ENCODE assay signal across 11 cellular contexts in genomic region chrX:66012094-66012534, GRCh38. TPM values are rescaled to one million over a fixed set of nuclear protein-coding genes. Genes with fewer than 3 reads are reported as not detected.
A peak's percentile ranks its signal among the peaks of the same experiment; 100 is the strongest.
DNase-seq lines count a peak whose midpoint lies in the region; ATAC-seq lines count a peak whose summit lies in the region.
"Had no signal": no experiment of that assay in that cellular context is flagged by ENCODE, and none has a peak within 500 bp of the region (broad histone marks: within the 10 kb centered on the region; RNA-seq: fewer than 3 reads in every experiment).

No MANE protein-coding gene starts in this region.

- H3K4ac ChIP-seq in mesenchymal stem cell (ENCODE audit: low read depth in 1 of 2, low read length in 2 of 2): no peak overlapping the region

- peak overlapping the region; percentile 93 to 99 (median 98); a peak in 21 of 22 replicates for H3K27ac ChIP-seq in BLaER1 treated with 17β-estradiol and CSF1 and Interleukin-3, amounts not matched to agents 10 nM and 100 nM
- no peak overlapping the region for H3K27ac ChIP-seq in mesenchymal stem cell (ENCODE audit: low read length, poor library complexity, severe bottlenecking)

- no CpG with 5 or more reads among the region's 1 CpG for WGBS in mesenchymal stem cell

- no peak overlapping the region for H4K8ac ChIP-seq in mesenchymal stem cell (ENCODE audit: low read length)

- H2AFZ ChIP-seq in mesenchymal stem cell (ENCODE audit: low read depth, low read length): no peak overlapping the region

- peaks cover 3 to 45% (median 17%) of the 10 kb centered on the region in 11 experiments; a peak in 14 of 22 replicates for H3K9me3 ChIP-seq in BLaER1 treated with 17β-estradiol and CSF1 and Interleukin-3, amounts not matched to agents 10 nM and 100 nM (replicated peaks in 1 of 11)
- H3K9me3 ChIP-seq in mesenchymal stem cell (ENCODE audit: control insufficient read depth, low read length): no peaks in the 10 kb centered on the region

- H3K4me1 Mint-ChIP-seq in activated T-helper 17 cell treated with anti-CD3 and anti-CD28 coated beads, Interleukin-2, amount 50 U/mL, for 72 hours: peaks cover 21% of the 10 kb centered on the region

- DNase-seq in NCI-H2107 (lab: John Stamatoyannopoulos, UW) (no peak), mesenchymal stem cell (no peak), DMS153 treated with DMSO at 0.1 percent for 48 hours (lab: John Stamatoyannopoulos, UW; ENCODE audit: unreplicated experiment) (no peak)
- no peak for DNase-seq in stimulated activated naive CD4-positive, alpha-beta T cell (lab: John Stamatoyannopoulos, UW)
- DNase-seq: DMS 273 treated with DMSO at 0.1 percent for 48 hours had no signal

- no peak overlapping the region for H3K18ac ChIP-seq in mesenchymal stem cell (ENCODE audit: low read depth in 1 of 2, low read length in 2 of 2)

- H2BK12ac ChIP-seq in mesenchymal stem cell (ENCODE audit: low read length in 2 of 2): no peak overlapping the region

- no peaks in the 10 kb centered on the region for H3K79me1 ChIP-seq in mesenchymal stem cell (replicated peaks; ENCODE audit: low read length, poor library complexity, severe bottlenecking)

- peak overlapping the region; percentile 77 to 97 (median 85) for H3K4me2 ChIP-seq in BLaER1 treated with 17β-estradiol and CSF1 and Interleukin-3, amounts not matched to agents 10 nM and 100 nM
- no peak overlapping the region for H3K4me2 ChIP-seq in mesenchymal stem cell (ENCODE audit: low read length, poor library complexity, severe bottlenecking)
- H3K4me2 ChIP-seq: smooth muscle cell had no signal

- peak; percentile 45 for ATAC-seq in GM19395 (IDR thresholded peaks at IDR 0.05; ENCODE audit: unreplicated experiment)
- peak; percentile 38 for ATAC-seq in HG03432 (IDR thresholded peaks at IDR 0.05; ENCODE audit: unreplicated experiment)
- ATAC-seq in activated T-helper 17 cell treated with anti-CD3 and anti-CD28 coated beads, Interleukin-2, amount 50 U/mL, for 72 hours (replicated peaks): peak; percentile 60

- no peaks in the 10 kb centered on the region for H4K20me1 ChIP-seq in BLaER1 treated with 17β-estradiol and CSF1 and Interleukin-3, amounts not matched to agents 10 nM and 100 nM

- H3K23ac ChIP-seq in mesenchymal stem cell (ENCODE audit: low read length in 2 of 2): no peak overlapping the region

- no peak overlapping the region for H2BK120ac ChIP-seq in mesenchymal stem cell (ENCODE audit: low read depth, low read length)

- H3K36me3 ChIP-seq in BLaER1 treated with 17β-estradiol and CSF1 and Interleukin-3, amounts not matched to agents 10 nM and 100 nM: peaks cover 0 to 17% (median 5%) of the 10 kb centered on the region in 11 experiments; a peak in 9 of 22 replicates
- no peaks in the 10 kb centered on the region for H3K36me3 ChIP-seq in mesenchymal stem cell (ENCODE audit: control insufficient read depth in 1 of 2, insufficient read depth in 2 of 2, low read depth in 1 of 2, low read length in 2 of 2)

- no peak overlapping the region for H2BK15ac ChIP-seq in mesenchymal stem cell (ENCODE audit: low read depth, poor library complexity, severe bottlenecking)

- peak overlapping the region in 3 of 10 experiments; percentile 6 to 21 (median 8); a peak in 2 of 20 replicates for H3K4me3 ChIP-seq in BLaER1 treated with 17β-estradiol and CSF1 and Interleukin-3, amounts not matched to agents 10 nM and 100 nM
- H3K4me3 ChIP-seq in mesenchymal stem cell (ENCODE audit: insufficient read depth in 1 of 2, low read depth in 1 of 2, low read length in 2 of 2): no peak overlapping the region
- H3K4me3 ChIP-seq: smooth muscle cell had no signal

- H3K27me3 ChIP-seq in BLaER1 treated with 17β-estradiol and CSF1 and Interleukin-3, amounts not matched to agents 10 nM and 100 nM: peaks cover 0 to 19% (median 0%) of the 10 kb centered on the region in 11 experiments; a peak in 2 of 22 replicates
- peaks cover 0 to 25% of the 10 kb centered on the region in 2 experiments for H3K27me3 ChIP-seq in mesenchymal stem cell (ENCODE audit: control insufficient read depth in 1 of 2, insufficient read depth in 1 of 2, low read length in 2 of 2)

- peak overlapping the region; percentile 64 to 96 (median 88); a peak in 20 of 22 replicates for H3K9ac ChIP-seq in BLaER1 treated with 17β-estradiol and CSF1 and Interleukin-3, amounts not matched to agents 10 nM and 100 nM
- H3K9ac ChIP-seq in mesenchymal stem cell (ENCODE audit: low read length): no peak overlapping the region

- H2AK5ac ChIP-seq in mesenchymal stem cell (ENCODE audit: low read length, severe bottlenecking): no peak overlapping the region

- H3K27ac Mint-ChIP-seq in activated T-helper 17 cell treated with anti-CD3 and anti-CD28 coated beads, Interleukin-2, amount 50 U/mL, for 72 hours: peak overlapping the region; percentile 48

- peak overlapping the region; percentile 25 for H3K4me3 Mint-ChIP-seq in activated T-helper 17 cell treated with anti-CD3 and anti-CD28 coated beads, Interleukin-2, amount 50 U/mL, for 72 hours

- no peaks in the 10 kb centered on the region for H3K27me3 Mint-ChIP-seq in activated T-helper 17 cell treated with anti-CD3 and anti-CD28 coated beads, Interleukin-2, amount 50 U/mL, for 72 hours

- no peak overlapping the region for H3K14ac ChIP-seq in mesenchymal stem cell (ENCODE audit: low read length in 2 of 2)

- no peak overlapping the region for H2BK5ac ChIP-seq in mesenchymal stem cell (ENCODE audit: low read depth, low read length, poor library complexity, severe bottlenecking)

- H3K4me1 ChIP-seq in BLaER1 treated with 17β-estradiol and CSF1 and Interleukin-3, amounts not matched to agents 10 nM and 100 nM: peaks cover 53 to 99% (median 84%) of the 10 kb centered on the region in 10 experiments
- H3K4me1 ChIP-seq in mesenchymal stem cell (ENCODE audit: control insufficient read depth, insufficient read depth, low read depth, low read length): no peaks in the 10 kb centered on the region

- no peaks in the 10 kb centered on the region for H3K9me3 Mint-ChIP-seq in activated T-helper 17 cell treated with anti-CD3 and anti-CD28 coated beads, Interleukin-2, amount 50 U/mL, for 72 hours

- no peaks in the 10 kb centered on the region for H3K36me3 Mint-ChIP-seq in activated T-helper 17 cell treated with anti-CD3 and anti-CD28 coated beads, Interleukin-2, amount 50 U/mL, for 72 hours (ENCODE audit: low read depth)

- H4K91ac ChIP-seq in mesenchymal stem cell (ENCODE audit: low read length): no peak overlapping the region

RNA-seq across cellular contexts. Expression of gene VSIG4, which starts 27.8 kb away (rescaled TPM):
- under 1 TPM in 1 of 2 donors, not detected in 1; 0.24 TPM for total RNA-seq in activated T-helper 17 cell treated with anti-CD3 and anti-CD28 coated beads, Interleukin-2, amount 50 U/mL, for 72 hours
- polyA plus RNA-seq in mesenchymal stem cell (2013, experiment 1 of 2): not detected
- not detected for polyA plus RNA-seq in mesenchymal stem cell (2013, experiment 2 of 2)
- total RNA-seq: glomerular endothelial cell, smooth muscle cell had no signal
- polyA plus RNA-seq: smooth muscle cell had no signal
